Comparison of ENCODE assay signal across 8 cellular contexts in the genomic region with DNA sequence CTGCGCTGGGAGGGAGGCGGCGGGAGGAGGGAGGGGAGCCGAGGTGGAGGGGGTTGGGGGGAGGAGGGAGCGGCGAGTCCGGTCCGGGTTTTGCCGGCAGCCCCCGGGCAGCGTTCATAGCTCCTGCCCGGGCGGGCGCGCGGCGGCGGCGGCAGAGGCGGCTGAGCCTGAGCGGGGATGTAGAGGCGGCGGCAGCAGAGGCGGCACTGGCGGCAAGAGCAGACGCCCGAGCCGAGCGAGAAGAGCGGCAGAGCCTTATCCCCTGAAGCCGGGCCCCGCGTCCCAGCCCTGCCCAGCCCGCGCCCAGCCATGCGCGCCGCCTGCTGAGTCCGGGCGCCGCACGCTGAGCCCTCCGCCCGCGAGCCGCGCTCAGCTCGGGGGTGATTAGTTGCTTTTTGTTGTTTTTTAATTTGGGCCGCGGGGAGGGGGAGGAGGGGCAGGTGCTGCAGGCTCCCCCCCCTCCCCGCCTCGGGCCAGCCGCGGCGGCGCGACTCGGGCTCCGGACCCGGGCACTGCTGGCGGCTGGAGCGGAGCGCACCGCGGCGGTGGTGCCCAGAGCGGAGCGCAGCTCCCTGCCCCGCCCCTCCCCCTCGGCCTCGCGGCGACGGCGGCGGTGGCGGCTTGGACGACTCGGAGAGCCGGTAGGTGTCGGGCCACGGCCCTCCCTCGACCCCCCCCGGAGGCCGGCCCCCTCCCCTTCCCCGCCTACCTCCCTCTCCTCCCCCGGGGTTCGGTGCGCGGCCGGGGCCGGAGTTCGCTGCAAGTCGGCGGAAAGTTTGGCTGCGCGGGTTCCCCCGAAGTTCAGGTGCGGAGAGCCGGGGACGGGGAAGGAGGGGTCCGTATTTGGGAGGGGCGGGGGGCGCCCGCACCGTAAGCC. TPM values are rescaled to one million over a fixed set of nuclear protein-coding genes. Genes with fewer than 3 reads are reported as not detected.
DNase-seq lines count a peak whose midpoint lies in the region; ATAC-seq and TF ChIP-seq lines count a peak whose summit lies in the region.

A gene (plus strand): TSS at position 145 of the 877 bp plus-strand sequence. CDS start 32,175 bp downstream, outside the sequence.

- TF ChIP-seq CTCF in brain microvascular endothelial cell (IDR thresholded peaks at IDR 0.05; ENCODE audit: low read depth, low read length, missing control alignments) = no peak

- H3K27me3 ChIP-seq in MG63 = no peaks in the 10 kb centered on the region
- H3K27me3 ChIP-seq in brain microvascular endothelial cell (replicated peaks) = no peaks in the 10 kb centered on the region

- H3K4me3 ChIP-seq in MG63 (peak within 1 kb of the TSS; percentile 98), brain microvascular endothelial cell (ENCODE audit: low read depth, low read length) (peak within 1 kb of the TSS; percentile 87), iPS-11a (ENCODE audit: low read depth, low read length) (peak within 1 kb of the TSS; percentile 86)

- H3K9me3 ChIP-seq in MG63 = no peaks in the 10 kb centered on the region

- in situ Hi-C loops in brain microvascular endothelial cell (cut with HindIII; ENCODE audit: low pct_ligation_motif_present, low sequenced_read_pairs) = loop anchor here (25.0 kb wide), 1 partner anchor 114 kb away; no protein-coding TSS in a partner anchor

- peak; percentile 87 for DNase-seq in COR-L47 (lab: John Stamatoyannopoulos, UW)
- DNase-seq in MG63 = peak; percentile 93
- DNase-seq in SKM-1 treated with dmso at 0.1 percent for 144 hours (lab: John Stamatoyannopoulos, UW; ENCODE audit: unreplicated experiment) = peak; percentile 83
- DNase-seq in brain microvascular endothelial cell = peak; percentile 72
- DNase-seq in retina = peak; percentile 89

- H3K27ac ChIP-seq in brain microvascular endothelial cell = peak within 1 kb of the TSS; percentile 29

- ATAC-seq in GM19463 (IDR thresholded peaks at IDR 0.05; ENCODE audit: unreplicated experiment) (peak; percentile 26), GM18873 (IDR thresholded peaks at IDR 0.05; ENCODE audit: low FRiP score, unreplicated experiment) (no peak)

- peaks cover 30% of the 10 kb centered on the region for H3K36me3 ChIP-seq in MG63
- no peaks in the 10 kb centered on the region for H3K36me3 ChIP-seq in brain microvascular endothelial cell (replicated peaks)

RNA-seq across cellular contexts. Expression of the gene that starts here (rescaled TPM):
- total RNA-seq in MG63 (2014; rRNA removed; shearing (Covaris generic); ENCODE audit: low replicate concordance) = 133 and 193 TPM in 2 replicates
